8 cellular contexts compared by ENCODE assay signal in the genomic region with DNA sequence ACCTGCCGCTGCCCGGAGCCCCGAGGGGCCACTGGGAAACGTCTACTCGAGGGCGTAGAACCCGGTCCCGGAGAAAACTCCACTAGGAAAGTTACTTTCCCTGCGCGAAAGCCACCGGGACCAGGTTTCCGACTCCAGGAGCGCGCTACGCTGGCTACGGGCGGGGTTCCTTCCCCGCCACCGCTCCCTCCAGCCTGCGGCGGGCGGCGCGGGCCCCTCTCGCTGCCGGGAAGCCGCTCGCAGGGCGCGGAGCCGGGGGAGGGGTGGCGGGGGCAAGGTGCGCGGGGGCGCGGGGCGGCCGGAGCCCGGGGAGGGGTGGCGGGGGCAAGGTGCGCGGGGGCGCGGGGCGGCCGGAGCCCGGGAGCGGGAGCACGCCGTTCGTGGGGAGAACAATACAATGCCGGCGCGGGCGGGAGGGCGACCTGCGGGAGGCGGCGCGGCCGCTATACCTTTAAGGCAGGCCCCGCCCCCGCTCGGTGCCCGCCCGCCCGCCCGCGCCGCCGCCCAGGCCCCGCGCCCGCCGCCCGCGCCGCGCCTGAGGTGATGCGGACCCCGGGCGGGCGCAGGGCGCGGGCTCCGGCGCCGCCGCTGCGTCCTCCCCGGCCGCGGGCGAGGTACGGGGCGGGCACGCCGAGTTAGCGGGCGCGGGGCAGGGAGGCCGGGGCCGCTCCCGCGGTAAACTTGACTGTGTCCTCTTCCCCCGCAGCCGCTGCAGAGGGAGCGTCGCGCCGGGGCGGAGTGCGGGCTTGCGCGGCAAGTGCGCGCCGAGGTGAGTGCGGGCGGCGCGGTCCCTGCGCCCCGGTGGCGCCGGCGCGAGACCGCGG.
DNase-seq lines count a peak whose midpoint lies in the region; ATAC-seq and FAIRE-seq lines count a peak whose summit lies in the region.

No MANE protein-coding gene starts in this region.

- peak; percentile 81 for DNase-seq in DMS53 (lab: John Stamatoyannopoulos, UW)
- DNase-seq in NCI-H1092 (lab: John Stamatoyannopoulos, UW) = peak; percentile 54
- peak; percentile 35 for DNase-seq in activated CD8-positive, alpha-beta T cell treated with anti-CD3 and anti-CD28 coated beads, Interleukin-2, amount 10 ng/mL, durations not matched to agents 7 days and 5 days
- peak; percentile 14 for DNase-seq in naive B cell
- DNase-seq in urothelium cell line (ENCODE audit: low spot score) = peak; percentile 67
- DNase-seq in dedifferentiated amniotic fluid mesenchymal stem cell (ENCODE audit: extremely low spot score) = no peak

- CTCF ChIA-PET in activated CD8-positive, alpha-beta T cell treated with anti-CD3 and anti-CD28 coated beads, Interleukin-2, amount 10 ng/mL, durations not matched to agents 7 days and 5 days (lab: Charles Lee) = no interaction called here

- FAIRE-seq in urothelium cell line (lab: Jason Lieb, UNC) = no peak

- POLR2A ChIA-PET in activated CD8-positive, alpha-beta T cell treated with anti-CD3 and anti-CD28 coated beads, Interleukin-2, amount 10 ng/mL, durations not matched to agents 7 days and 5 days (lab: Charles Lee) = no interaction called here

- peaks cover 4% of the 10 kb centered on the region for H3K4me1 Mint-ChIP-seq in activated CD8-positive, alpha-beta T cell treated with anti-CD3 and anti-CD28 coated beads, Interleukin-2, amount 10 ng/mL, durations not matched to agents 7 days and 5 days (ENCODE audit: low read depth)
- H3K4me1 Mint-ChIP-seq in naive B cell = peaks cover 0 to 9% (median 0%) of the 10 kb centered on the region in 3 donors

- no peak overlapping the region for H3K27ac Mint-ChIP-seq in activated CD8-positive, alpha-beta T cell treated with anti-CD3 and anti-CD28 coated beads, Interleukin-2, amount 10 ng/mL, durations not matched to agents 7 days and 5 days
- no peak overlapping the region for H3K27ac Mint-ChIP-seq in naive B cell

- H3K36me3 Mint-ChIP-seq in activated CD8-positive, alpha-beta T cell treated with anti-CD3 and anti-CD28 coated beads, Interleukin-2, amount 10 ng/mL, durations not matched to agents 7 days and 5 days (ENCODE audit: low read depth) = no peaks in the 10 kb centered on the region
- H3K36me3 Mint-ChIP-seq in naive B cell = peaks cover 0 to 6% of the 10 kb centered on the region in 2 donors

- H3K9me3 Mint-ChIP-seq in activated CD8-positive, alpha-beta T cell treated with anti-CD3 and anti-CD28 coated beads, Interleukin-2, amount 10 ng/mL, durations not matched to agents 7 days and 5 days (ENCODE audit: insufficient read depth) = no peaks in the 10 kb centered on the region
- no peaks in the 10 kb centered on the region for H3K9me3 Mint-ChIP-seq in naive B cell

- peaks cover 54% of the 10 kb centered on the region for H3K27me3 Mint-ChIP-seq in activated CD8-positive, alpha-beta T cell treated with anti-CD3 and anti-CD28 coated beads, Interleukin-2, amount 10 ng/mL, durations not matched to agents 7 days and 5 days (ENCODE audit: low read depth)
- peaks cover 27 to 33% (median 29%) of the 10 kb centered on the region in 3 donors for H3K27me3 Mint-ChIP-seq in naive B cell

- ATAC-seq in GM21529 (IDR thresholded peaks at IDR 0.05; ENCODE audit: unreplicated experiment) (peak; percentile 65), esophagus mucosa (peak; percentile 63), naive B cell (ENCODE audit: low read depth in 2 of 2) (peak; percentile 69 to 72)
- ATAC-seq in activated CD8-positive, alpha-beta T cell treated with anti-CD3 and anti-CD28 coated beads, Interleukin-2, amount 10 ng/mL, durations not matched to agents 7 days and 5 days = peak; percentile 86

- H3K4me3 Mint-ChIP-seq in activated CD8-positive, alpha-beta T cell treated with anti-CD3 and anti-CD28 coated beads, Interleukin-2, amount 10 ng/mL, durations not matched to agents 7 days and 5 days = peak overlapping the region; percentile 65
- peak overlapping the region in 7 of 8 donors; percentile 52 to 90 (median 79) for H3K4me3 Mint-ChIP-seq in naive B cell
